Comparison of ENCODE assay signal across 17 cellular contexts in genomic region chr2:164882276-164882675, GRCh38. TPM values are rescaled to one million over a fixed set of nuclear protein-coding genes. Genes with fewer than 3 reads are reported as not detected.
"Had no signal": no experiment of that assay in that cellular context is flagged by ENCODE, and none has a peak within 500 bp of the region (broad histone marks: within the 10 kb centered on the region; RNA-seq: fewer than 3 reads in every experiment).

No MANE protein-coding gene starts in this region.

- H3K4me3 ChIP-seq: lung, thyroid gland had no signal

- H3K4me1 ChIP-seq: thyroid gland had no signal

- FAIRE-seq: endometrium, frontal cortex, urothelium cell line had no signal

- H3K9me3 Mint-ChIP-seq: activated naive CD4-positive, alpha-beta T cell treated with anti-CD3 and anti-CD28 coated beads, Interleukin-2, amount 50 U/mL, for 24 hours; activated T-cell treated with anti-CD3 and anti-CD28 coated beads, Interleukin-2, amount 50 U/mL, for 24 hours; natural killer cell; stimulated activated naive CD8-positive, alpha-beta T cell treated with anti-CD3 and anti-CD28 coated beads, Interleukin-15, amount 100 ng/mL, for 72 hours; T-helper 2 cell treated with Interferon-gamma antibody and Interleukin-4, amounts not matched to agents 5 μg/mL and 100 μg/mL, for 36 hours had no signal

- H3K36me3 ChIP-seq: thyroid gland had no signal

- H3K4me1 Mint-ChIP-seq: activated CD8-positive, alpha-beta memory T cell treated with anti-CD3 and anti-CD28 coated beads, Interleukin-2, amount 10 ng/mL, durations not matched to agents 7 days and 5 days; activated naive CD4-positive, alpha-beta T cell treated with anti-CD3 and anti-CD28 coated beads, Interleukin-2, amount 50 U/mL, for 24 hours; natural killer cell; stimulated activated naive CD8-positive, alpha-beta T cell treated with anti-CD3 and anti-CD28 coated beads, Interleukin-15, amount 100 ng/mL, for 72 hours had no signal

- H3K36me3 Mint-ChIP-seq: activated CD8-positive, alpha-beta memory T cell treated with anti-CD3 and anti-CD28 coated beads, Interleukin-2, amount 10 ng/mL, durations not matched to agents 7 days and 5 days; activated naive CD4-positive, alpha-beta T cell treated with anti-CD3 and anti-CD28 coated beads, Interleukin-2, amount 50 U/mL, for 24 hours; natural killer cell had no signal

- DNase-seq: activated CD4-positive, alpha-beta T cell treated with anti-CD3 and anti-CD28 coated beads, Interleukin-2, amount 50 U/mL, for 4 hours; activated CD4-positive, CD25-positive, alpha-beta regulatory T cell treated with anti-CD3 and anti-CD28 coated beads, Interleukin-2, amount 50 U/mL, for 72 hours; activated CD8-positive, alpha-beta memory T cell treated with anti-CD3 and anti-CD28 coated beads, Interleukin-2, amount 10 ng/mL, durations not matched to agents 7 days and 5 days; activated effector memory CD4-positive, alpha-beta T cell treated with Interleukin-2 at 50 U/mL for 16 hours; activated T-cell treated with anti-CD3 and anti-CD28 coated beads, Interleukin-2, amount 50 U/mL, for 24 hours; natural killer cell; nucleus accumbens; stimulated activated CD4-positive, alpha-beta T cell treated with anti-CD3 and anti-CD28 coated beads, Interleukin-4, amount 100 ng/mL, for 4 hours; stimulated activated naive CD8-positive, alpha-beta T cell treated with anti-CD3 and anti-CD28 coated beads, Interleukin-15, amount 100 ng/mL, for 72 hours; thyroid gland had no signal

- H3K27me3 ChIP-seq: thyroid gland had no signal

- H3K27ac ChIP-seq: thyroid gland had no signal

- H3K27ac Mint-ChIP-seq: activated CD8-positive, alpha-beta memory T cell treated with anti-CD3 and anti-CD28 coated beads, Interleukin-2, amount 10 ng/mL, durations not matched to agents 7 days and 5 days; activated naive CD4-positive, alpha-beta T cell treated with anti-CD3 and anti-CD28 coated beads, Interleukin-2, amount 50 U/mL, for 24 hours; activated T-cell treated with anti-CD3 and anti-CD28 coated beads, Interleukin-2, amount 50 U/mL, for 24 hours; natural killer cell; stimulated activated naive CD8-positive, alpha-beta T cell treated with anti-CD3 and anti-CD28 coated beads, Interleukin-15, amount 100 ng/mL, for 72 hours; T-helper 2 cell treated with Interferon-gamma antibody and Interleukin-4, amounts not matched to agents 5 μg/mL and 100 μg/mL, for 36 hours had no signal

- H3K9me3 ChIP-seq: thyroid gland had no signal

- H3K27me3 Mint-ChIP-seq: activated CD8-positive, alpha-beta memory T cell treated with anti-CD3 and anti-CD28 coated beads, Interleukin-2, amount 10 ng/mL, durations not matched to agents 7 days and 5 days; activated naive CD4-positive, alpha-beta T cell treated with anti-CD3 and anti-CD28 coated beads, Interleukin-2, amount 50 U/mL, for 24 hours; activated T-cell treated with anti-CD3 and anti-CD28 coated beads, Interleukin-2, amount 50 U/mL, for 24 hours; stimulated activated naive CD8-positive, alpha-beta T cell treated with anti-CD3 and anti-CD28 coated beads, Interleukin-15, amount 100 ng/mL, for 72 hours had no signal

- H3K4me3 Mint-ChIP-seq: activated CD8-positive, alpha-beta memory T cell treated with anti-CD3 and anti-CD28 coated beads, Interleukin-2, amount 10 ng/mL, durations not matched to agents 7 days and 5 days; activated naive CD4-positive, alpha-beta T cell treated with anti-CD3 and anti-CD28 coated beads, Interleukin-2, amount 50 U/mL, for 24 hours; activated T-cell treated with anti-CD3 and anti-CD28 coated beads, Interleukin-2, amount 50 U/mL, for 24 hours; natural killer cell; stimulated activated naive CD8-positive, alpha-beta T cell treated with anti-CD3 and anti-CD28 coated beads, Interleukin-15, amount 100 ng/mL, for 72 hours; T-helper 2 cell treated with Interferon-gamma antibody and Interleukin-4, amounts not matched to agents 5 μg/mL and 100 μg/mL, for 36 hours had no signal

- ATAC-seq: activated CD8-positive, alpha-beta memory T cell treated with anti-CD3 and anti-CD28 coated beads, Interleukin-2, amount 10 ng/mL, durations not matched to agents 7 days and 5 days; esophagus mucosa; natural killer cell; stimulated activated naive CD8-positive, alpha-beta T cell treated with anti-CD3 and anti-CD28 coated beads, Interleukin-15, amount 100 ng/mL, for 72 hours had no signal

RNA-seq across cellular contexts. Expression of gene COBLL1, which starts 40.7 kb away (rescaled TPM):
- total RNA-seq: activated CD8-positive, alpha-beta memory T cell treated with anti-CD3 and anti-CD28 coated beads, Interleukin-2, amount 10 ng/mL, durations not matched to agents 7 days and 5 days had no signal
